41 cellular contexts compared by ENCODE assay signal in the genomic region with DNA sequence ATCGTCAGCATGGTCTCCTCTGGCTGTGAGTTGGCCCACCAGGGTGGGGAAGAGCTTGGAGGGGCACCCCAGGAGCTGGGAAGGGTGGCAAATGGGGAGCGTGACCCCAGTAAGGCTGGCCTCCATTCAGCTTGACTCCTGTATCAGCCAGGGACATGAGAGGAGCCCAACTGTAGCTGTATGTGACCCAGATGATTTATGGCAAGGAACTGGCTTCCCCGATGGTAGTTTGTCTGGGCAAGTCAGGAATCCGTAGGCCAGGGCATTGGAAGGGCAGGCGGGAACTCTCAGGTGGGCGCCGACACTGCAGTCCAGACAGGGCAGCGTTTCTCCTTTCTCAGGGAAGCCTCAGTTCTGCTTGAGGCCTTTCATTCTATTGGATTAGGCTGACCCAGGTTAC. TPM values are rescaled to one million over a fixed set of nuclear protein-coding genes. Genes with fewer than 3 reads are reported as not detected.
"Had no signal": no experiment of that assay in that cellular context is flagged by ENCODE, and none has a peak within 500 bp of the region (broad histone marks: within the 10 kb centered on the region; RNA-seq: fewer than 3 reads in every experiment).

No MANE protein-coding gene starts in this region.

- FAIRE-seq: RCC 7860 had no signal

- H3K27ac ChIP-seq: brain microvascular endothelial cell, PC-9, RWPE1, WERI-Rb-1 had no signal

- H3K27me3 ChIP-seq: brain microvascular endothelial cell had no signal

- DNase-seq: activated CD4-positive, alpha-beta T cell treated with anti-CD3 and anti-CD28 coated beads for 1 hour; activated CD4-positive, alpha-beta T cell treated with anti-CD3 and anti-CD28 coated beads, Interleukin-2, amount 10 ng/mL, durations not matched to agents 24 days and 14 days; activated CD4-positive, alpha-beta T cell treated with anti-CD3 and anti-CD28 coated beads, Interleukin-2, amount 50 U/mL, for 4 hours; activated CD4-positive, CD25-positive, alpha-beta regulatory T cell; activated CD8-positive, alpha-beta memory T cell treated with anti-CD3 and anti-CD28 coated beads, Interleukin-2, amount 50 U/mL, for 4 hours; activated effector memory CD4-positive, alpha-beta T cell treated with anti-CD3 and anti-CD28 coated beads, Interleukin-2, amount 50 U/mL, for 16 hours; activated naive CD4-positive, alpha-beta T cell treated with Interleukin-2 at 50 U/mL for 16 hours; activated naive CD8-positive, alpha-beta T cell treated with anti-CD3 and anti-CD28 coated beads, Interleukin-2, amount 10 ng/mL, durations not matched to agents 7 days and 5 days; activated T-cell treated with anti-CD3 and anti-CD28 coated beads for 4 hours; activated T-cell treated with anti-CD3 and anti-CD28 coated beads, Interleukin-2, amount 50 U/mL, for 48 hours; aorta; brain microvascular endothelial cell; central memory CD4-positive, alpha-beta T cell; Karpas-422; KBM-7; NCI-H1105; NCI-H1417 treated with DMSO at 0.1 percent for 48 hours; NCI-H1694; NCI-H1930; NCI-H2081 treated with DMSO at 0.1 percent for 48 hours; NCI-H226; NCI-H446 treated with DMSO at 0.1 percent for 48 hours; NCI-H524; NCI-H69; NK-92 treated with Interleukin-12 subunit alpha and Interleukin-12 subunit beta, amount 100 ng/mL, for 24 hours; PC-9; SIG-M5; SW 1271; T-helper 1 cell; T1000; WERI-Rb-1 had no signal

- H2AFZ ChIP-seq: PC-9 had no signal

- H3K4me3 ChIP-seq: PC-9 had no signal

- ATAC-seq: activated T-helper 17 cell treated with anti-CD3 and anti-CD28 coated beads, Interleukin-2, amount 50 U/mL, for 72 hours; Right ventricle myocardium inferior; SK-N-SH treated with all-trans-retinoic acid at 6 μM for 48 hours had no signal

- H3K36me3 ChIP-seq: brain microvascular endothelial cell, WERI-Rb-1 had no signal

- H3K4me2 ChIP-seq: PC-9 had no signal

RNA-seq across cellular contexts. Expression of a gene that starts 2.3 kb away (rescaled TPM):
- total RNA-seq: activated CD4-positive, alpha-beta T cell treated with anti-CD3 and anti-CD28 coated beads, Interleukin-2, amount 10 ng/mL, durations not matched to agents 24 days and 14 days; aorta; cerebellum; MCF 10A; Right ventricle myocardium inferior had no signal
- polyA plus RNA-seq: adipose tissue, aorta had no signal

RNA-seq across cellular contexts. Expression of a gene that starts 13.9 kb away (rescaled TPM):
- total RNA-seq: activated CD4-positive, alpha-beta T cell treated with anti-CD3 and anti-CD28 coated beads, Interleukin-2, amount 10 ng/mL, durations not matched to agents 24 days and 14 days; activated naive CD8-positive, alpha-beta T cell treated with anti-CD3 and anti-CD28 coated beads, Interleukin-2, amount 10 ng/mL, durations not matched to agents 7 days and 5 days; activated T-helper 17 cell treated with anti-CD3 and anti-CD28 coated beads, Interleukin-2, amount 50 U/mL, for 72 hours; aorta; cerebellum; MCF 10A; PC-9; Right ventricle myocardium inferior; SK-MEL-5; T-helper 2 cell treated with Interferon-gamma antibody and Interleukin-4, amounts not matched to agents 100 ng/mL and 5 ng/mL, for 36 hours had no signal
- polyA plus RNA-seq: adipose tissue, aorta had no signal

RNA-seq across cellular contexts. Expression of a gene that starts 22.8 kb away (rescaled TPM):
- total RNA-seq: Right ventricle myocardium inferior had no signal
